Comparison of ENCODE assay signal across 8 cellular contexts in the genomic region with DNA sequence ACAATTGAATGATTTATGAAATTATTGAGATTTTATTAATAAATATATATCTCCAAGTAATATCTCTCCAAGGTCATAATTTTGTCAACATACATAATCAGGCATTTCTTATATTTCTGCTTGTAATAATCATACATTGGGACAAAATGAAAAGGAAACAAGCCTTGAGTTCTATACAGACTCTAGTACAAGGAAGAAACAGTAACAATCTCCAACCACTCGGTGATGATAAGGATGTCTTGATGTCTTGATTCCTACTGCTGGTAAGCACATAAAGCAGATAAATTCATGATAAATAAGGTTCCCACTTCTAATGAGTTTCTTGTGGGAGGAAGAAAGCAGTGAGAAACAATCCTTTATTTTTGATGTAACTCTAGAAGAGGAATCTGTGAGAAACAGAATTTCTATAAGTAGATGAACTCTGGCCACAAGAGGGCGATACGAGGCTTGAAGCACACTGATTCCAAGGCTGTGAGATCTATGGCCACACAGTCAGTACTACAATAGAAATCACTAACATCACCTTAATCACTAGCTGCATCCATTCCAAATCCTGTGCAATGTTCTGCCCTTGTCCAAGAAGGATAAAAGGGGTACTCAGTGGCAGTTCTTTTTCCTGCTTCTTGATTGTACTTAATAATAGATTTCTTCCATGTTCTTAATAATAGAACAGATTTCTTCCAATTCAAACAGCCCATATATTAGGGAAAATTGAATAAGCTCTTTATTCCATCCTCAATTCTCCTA. TPM values are rescaled to one million over a fixed set of nuclear protein-coding genes. Genes with fewer than 3 reads are reported as not detected.
DNase-seq lines count a peak whose midpoint lies in the region; ATAC-seq, FAIRE-seq and TF ChIP-seq lines count a peak whose summit lies in the region.

No MANE protein-coding gene starts in this region.

- intact Hi-C loops in activated CD4-positive, alpha-beta T cell treated with anti-CD3 and anti-CD28 coated beads for 36 hours (cut with DNase I, micrococcal nuclease), result loop anchor here (1.0 to 5.0 kb wide), 11 partner anchors 34 to 504 kb away; partner anchors contain the start of gene LRRC8C (in 1 of the 2)
- intact Hi-C loops in left lung (cut with DNase I), result loop anchor here in 1 of 2 donors (5.0 to 10.0 kb wide), 2 partner anchors 119 to 282 kb away; no protein-coding TSS in a partner anchor

- H3K27me3 ChIP-seq in left lung, result no peaks in the 10 kb centered on the region

- H3K9me3 ChIP-seq in left lung, result peaks cover 0 to 10% of the 10 kb centered on the region in 2 donors

- no peak overlapping the region for H3K4me3 Mint-ChIP-seq in activated CD4-positive, alpha-beta T cell treated with anti-CD3 and anti-CD28 coated beads for 36 hours

- ATAC-seq in HG03342 (IDR thresholded peaks at IDR 0.05; ENCODE audit: unreplicated experiment) (peak; percentile 73), left lung (peak; percentile 92), GM19452 (IDR thresholded peaks at IDR 0.05; ENCODE audit: unreplicated experiment) (no peak)
- ATAC-seq in activated CD4-positive, alpha-beta T cell treated with anti-CD3 and anti-CD28 coated beads for 36 hours, result peak; percentile 86

- H3K9me3 Mint-ChIP-seq in activated CD4-positive, alpha-beta T cell treated with anti-CD3 and anti-CD28 coated beads for 36 hours (ENCODE audit: low read depth), result peaks cover 3% of the 10 kb centered on the region

- H3K4me1 ChIP-seq in left lung, result peaks cover 0 to 13% of the 10 kb centered on the region in 2 donors

- DNase-seq in ELR (ENCODE audit: low read depth) (peak; percentile 80), NCI-H510A treated with DMSO at 0.1 percent for 48 hours (lab: John Stamatoyannopoulos, UW) (peak; percentile 95), left lung (peak in 1 of 2 donors; percentile 63)
- DNase-seq in activated CD4-positive, alpha-beta T cell treated with anti-CD3 and anti-CD28 coated beads for 36 hours, result peak; percentile 91
- DNase-seq in stimulated activated CD4-positive, alpha-beta T cell treated with anti-CD3 and anti-CD28 coated beads, Interleukin-4, amount 100 ng/mL, for 48 hours (ENCODE audit: low read depth in 2 of 2), result peak; percentile 78 to 82

- TF ChIP-seq CTCF in left lung (IDR thresholded peaks at IDR 0.05), result peak; percentile 68 to 73

- CTCF ChIA-PET in activated CD4-positive, alpha-beta T cell treated with anti-CD3 and anti-CD28 coated beads for 36 hours (lab: Charles Lee), result interaction anchor here (0.5 to 5.7 kb wide), 47 partner anchors 9 to 381 kb away, joined by 3 to 45 read pairs (median 3); partner anchors contain the start of gene LRRC8C

- no peak overlapping the region for H3K27ac ChIP-seq in left lung

- FAIRE-seq in colon (lab: Jason Lieb, UNC), result peak; percentile 18

- no peak overlapping the region for H3K27ac Mint-ChIP-seq in activated CD4-positive, alpha-beta T cell treated with anti-CD3 and anti-CD28 coated beads for 36 hours

- POLR2A ChIA-PET in activated CD4-positive, alpha-beta T cell treated with anti-CD3 and anti-CD28 coated beads for 36 hours (lab: Charles Lee), result interaction anchor here (0.6 kb wide), 1 partner anchor 145 kb away, joined by 3 read pairs; no protein-coding TSS in a partner anchor

- no peaks in the 10 kb centered on the region for H3K36me3 ChIP-seq in left lung

- no peaks in the 10 kb centered on the region for H3K27me3 Mint-ChIP-seq in activated CD4-positive, alpha-beta T cell treated with anti-CD3 and anti-CD28 coated beads for 36 hours

- H3K4me3 ChIP-seq in left lung, result no peak overlapping the region

- peaks cover 21% of the 10 kb centered on the region for H3K4me1 Mint-ChIP-seq in activated CD4-positive, alpha-beta T cell treated with anti-CD3 and anti-CD28 coated beads for 36 hours

- no peaks in the 10 kb centered on the region for H3K36me3 Mint-ChIP-seq in activated CD4-positive, alpha-beta T cell treated with anti-CD3 and anti-CD28 coated beads for 36 hours (ENCODE audit: low read depth)

RNA-seq across cellular contexts. Expression of gene LRRC8B, which starts 41.4 kb away (rescaled TPM):
- 10 to 100 TPM; 38.9 to 41.5 TPM for total RNA-seq in activated CD4-positive, alpha-beta T cell treated with anti-CD3 and anti-CD28 coated beads for 36 hours
- total RNA-seq in left lung, result 10 to 100 TPM; 20.9 to 22.5 TPM
